In the genomic region with DNA sequence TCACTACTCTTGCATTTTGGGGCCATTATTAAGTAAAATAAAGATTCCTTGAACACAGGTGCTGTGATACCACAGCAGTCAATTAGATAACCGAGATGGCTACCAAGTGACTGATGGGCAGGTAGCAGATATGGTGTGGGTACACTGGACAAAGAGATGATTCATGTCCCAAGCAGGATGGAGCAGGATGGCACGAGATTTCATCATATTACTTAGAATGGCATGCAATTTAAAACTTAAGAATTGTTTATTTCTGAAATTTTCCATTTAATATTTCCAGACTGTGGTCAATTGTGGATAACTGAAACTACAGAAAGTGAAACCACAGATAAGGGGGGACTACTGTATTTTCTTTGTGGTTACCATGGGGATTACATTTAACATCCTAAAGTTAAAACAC, we compare ENCODE assay signal across 19 cellular contexts. TPM values are rescaled to one million over a fixed set of nuclear protein-coding genes. Genes with fewer than 3 reads are reported as not detected.
DNase-seq lines count a peak whose midpoint lies in the region; ATAC-seq and TF ChIP-seq lines count a peak whose summit lies in the region.
"Had no signal": no experiment of that assay in that cellular context is flagged by ENCODE, and none has a peak within 500 bp of the region (broad histone marks: within the 10 kb centered on the region; RNA-seq: fewer than 3 reads in every experiment).

No MANE protein-coding gene starts in this region.

- peak; percentile 2 for DNase-seq in activated CD4-positive, alpha-beta T cell treated with anti-CD3 and anti-CD28 coated beads for 36 hours
- DNase-seq in activated CD4-positive, alpha-beta T cell treated with anti-CD3 and anti-CD28 coated beads for 4 hours: no peak
- DNase-seq in OCI-M1 (lab: John Stamatoyannopoulos, UW) (peak; percentile 26), chondrocyte (ENCODE audit: low spot score) (no peak)
- DNase-seq: 8988T; activated CD4-positive, alpha-beta T cell treated with anti-CD3 and anti-CD28 coated beads, Interleukin-2, amount 50 U/mL, for 48 hours; activated naive CD4-positive, alpha-beta T cell treated with Interleukin-2 at 50 U/mL for 16 hours; cerebellar nuclear complex; COR-L47; MM.1S; NCI-H2171 treated with DMSO at 0.1 percent for 48 hours; occipital lobe; T-helper 1 cell; thyroid gland had no signal

- POLR2A ChIA-PET in activated CD4-positive, alpha-beta T cell treated with anti-CD3 and anti-CD28 coated beads for 36 hours (lab: Charles Lee): no interaction called here

- H3K4me2 ChIP-seq in skeletal muscle satellite cell (ENCODE audit: low read length): no peak overlapping the region

- H3K4me1 ChIP-seq in skeletal muscle satellite cell (ENCODE audit: control insufficient read depth, insufficient read depth, low read length): peaks cover 13% of the 10 kb centered on the region

- H3K9me3 Mint-ChIP-seq in activated CD4-positive, alpha-beta T cell treated with anti-CD3 and anti-CD28 coated beads for 36 hours (ENCODE audit: low read depth): peaks cover 14% of the 10 kb centered on the region
- peaks cover 24% of the 10 kb centered on the region for H3K9me3 Mint-ChIP-seq in chondrocyte (ENCODE audit: low read depth)

- H3K36me3 Mint-ChIP-seq in activated CD4-positive, alpha-beta T cell treated with anti-CD3 and anti-CD28 coated beads for 36 hours (ENCODE audit: low read depth): peaks cover 16% of the 10 kb centered on the region
- H3K36me3 Mint-ChIP-seq in chondrocyte (ENCODE audit: low read depth): peaks cover 15% of the 10 kb centered on the region

- ATAC-seq in activated CD4-positive, alpha-beta T cell treated with anti-CD3 and anti-CD28 coated beads for 36 hours: no peak
- ATAC-seq in GM21825 (IDR thresholded peaks at IDR 0.05; ENCODE audit: unreplicated experiment): no peak
- ATAC-seq in GM18870 (IDR thresholded peaks at IDR 0.05; ENCODE audit: unreplicated experiment): no peak
- ATAC-seq in HG03521 (IDR thresholded peaks at IDR 0.05; ENCODE audit: unreplicated experiment): no peak

- H3K4me1 Mint-ChIP-seq in activated CD4-positive, alpha-beta T cell treated with anti-CD3 and anti-CD28 coated beads for 36 hours: peaks cover 51% of the 10 kb centered on the region
- H3K4me1 Mint-ChIP-seq in chondrocyte (ENCODE audit: low read depth): peaks cover 59% of the 10 kb centered on the region

- peak overlapping the region; percentile 31 for H3K9ac ChIP-seq in skeletal muscle satellite cell (ENCODE audit: low read depth, low read length)

- no peaks in the 10 kb centered on the region for H3K9me3 ChIP-seq in skeletal muscle satellite cell (replicated peaks; ENCODE audit: low read length)
- H3K9me3 ChIP-seq: thyroid gland had no signal

- TF ChIP-seq CTCF in chondrocyte (IDR thresholded peaks at IDR 0.05): no peak

- no peaks in the 10 kb centered on the region for H3K27me3 Mint-ChIP-seq in activated CD4-positive, alpha-beta T cell treated with anti-CD3 and anti-CD28 coated beads for 36 hours
- no peaks in the 10 kb centered on the region for H3K27me3 Mint-ChIP-seq in chondrocyte (ENCODE audit: low read depth)

- no peak overlapping the region for H3K4me3 ChIP-seq in skeletal muscle satellite cell (ENCODE audit: low read length)
- H3K4me3 ChIP-seq: lung, thyroid gland had no signal

- H3K4me3 Mint-ChIP-seq in activated CD4-positive, alpha-beta T cell treated with anti-CD3 and anti-CD28 coated beads for 36 hours: peak overlapping the region; percentile 1
- H3K4me3 Mint-ChIP-seq in chondrocyte (ENCODE audit: unreplicated experiment): no peak overlapping the region

- intact Hi-C loops in activated CD4-positive, alpha-beta T cell treated with anti-CD3 and anti-CD28 coated beads for 36 hours (cut with DNase I, micrococcal nuclease): no loop called here

- no peaks in the 10 kb centered on the region for H3K36me3 ChIP-seq in skeletal muscle satellite cell (ENCODE audit: insufficient read depth, low read length)
- H3K36me3 ChIP-seq: thyroid gland had no signal

- H3K27me3 ChIP-seq in skeletal muscle satellite cell (ENCODE audit: control insufficient read depth, insufficient read depth, low read length): no peaks in the 10 kb centered on the region
- H3K27me3 ChIP-seq: thyroid gland had no signal

- no peak overlapping the region for H3K27ac Mint-ChIP-seq in activated CD4-positive, alpha-beta T cell treated with anti-CD3 and anti-CD28 coated beads for 36 hours
- peak overlapping the region; percentile 92 for H3K27ac Mint-ChIP-seq in chondrocyte (ENCODE audit: unreplicated experiment)

- CTCF ChIA-PET in activated CD4-positive, alpha-beta T cell treated with anti-CD3 and anti-CD28 coated beads for 36 hours (lab: Charles Lee): interaction anchor here (0.8 to 1.4 kb wide), 6 partner anchors 10 to 550 kb away, joined by 3 to 7 read pairs (median 4); no protein-coding TSS in a partner anchor

RNA-seq across cellular contexts. Expression of a gene that starts 7.5 kb away (rescaled TPM):
- total RNA-seq in activated CD4-positive, alpha-beta T cell treated with anti-CD3 and anti-CD28 coated beads for 36 hours: 10 to 100 TPM; 72.1 to 96.9 TPM
- total RNA-seq in chondrocyte: 82.5 to 195 TPM (median 180 TPM) in 3 replicates
- 97.0 and 105 TPM in 2 replicates for total RNA-seq in skeletal muscle satellite cell (2012; rRNA removed)

Comparison
In these comparisons a context has a peak if more than half of its experiments do, and no peak if none do; other contexts are left out.
1. DNase-seq: peak in activated CD4-positive, alpha-beta T cell treated with anti-CD3 and anti-CD28 coated beads for 36 hours (single experiment) and OCI-M1 (single experiment); none in activated CD4-positive, alpha-beta T cell treated with anti-CD3 and anti-CD28 coated beads for 4 hours (0 of 2) and chondrocyte (single experiment).